Comparison of ENCODE assay signal across 30 cellular contexts in the genomic region with DNA sequence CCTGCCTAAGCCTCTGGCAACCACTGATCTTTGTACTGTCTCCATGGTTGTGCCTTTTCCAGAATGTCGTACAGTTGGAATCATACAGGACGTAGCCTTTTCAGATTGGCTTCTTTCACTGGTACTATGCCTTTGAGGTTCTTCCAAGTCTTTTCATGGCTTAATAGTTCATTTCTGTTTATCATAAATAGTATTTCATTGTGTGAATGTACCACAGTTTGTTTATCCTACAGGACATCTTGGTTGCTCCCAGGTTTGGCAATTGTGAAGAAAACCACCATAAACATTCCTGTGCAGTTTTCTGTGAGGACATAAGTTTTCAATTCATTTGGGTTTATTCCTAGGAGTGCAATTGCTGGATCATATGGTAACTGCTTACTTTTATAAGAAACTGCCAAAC.
"Had no signal": no experiment of that assay in that cellular context is flagged by ENCODE, and none has a peak within 500 bp of the region (broad histone marks: within the 10 kb centered on the region; RNA-seq: fewer than 3 reads in every experiment).

No MANE protein-coding gene starts in this region.

- DNase-seq: activated B cell treated with CpG ODN at 0.5 μM for 24 hours; activated CD4-positive, alpha-beta memory T cell treated with anti-CD3 and anti-CD28 coated beads for 36 hours; activated CD4-positive, alpha-beta T cell treated with anti-CD3 and anti-CD28 coated beads for 4 hours; activated CD4-positive, alpha-beta T cell treated with anti-CD3 and anti-CD28 coated beads, Interleukin-2, amount 10 ng/mL, durations not matched to agents 24 days and 14 days; activated CD4-positive, alpha-beta T cell treated with anti-CD3 and anti-CD28 coated beads, Interleukin-2, amount 50 U/mL, for 1 hour; activated CD4-positive, alpha-beta T cell treated with anti-CD3 and anti-CD28 coated beads, Interleukin-2, amount 50 U/mL, for 4 hours; activated CD4-positive, CD25-positive, alpha-beta regulatory T cell treated with anti-CD3 and anti-CD28 coated beads, Interleukin-2, amount 50 U/mL, for 72 hours; activated CD8-positive, alpha-beta memory T cell treated with anti-CD3 and anti-CD28 coated beads, Interleukin-2, amount 50 U/mL, for 4 hours; activated CD8-positive, alpha-beta T cell treated with anti-CD3 and anti-CD28 coated beads for 36 hours; activated effector memory CD4-positive, alpha-beta T cell treated with anti-CD3 and anti-CD28 coated beads, Interleukin-2, amount 50 U/mL, for 16 hours; activated gamma-delta T cell treated with Interleukin-2 at 50 U/mL for 16 hours; activated naive CD4-positive, alpha-beta T cell; activated naive CD4-positive, alpha-beta T cell treated with anti-CD3 and anti-CD28 coated beads for 36 hours; activated naive CD4-positive, alpha-beta T cell treated with anti-CD3 and anti-CD28 coated beads, Interleukin-2, amount 50 U/mL, for 16 hours; activated naive CD8-positive, alpha-beta T cell treated with anti-CD3 and anti-CD28 coated beads for 36 hours; activated T-cell treated with anti-CD3 and anti-CD28 coated beads for 4 hours; activated T-cell treated with anti-CD3 and anti-CD28 coated beads, Interleukin-2, amount 50 U/mL, for 1 hour; activated T-cell treated with anti-CD3 and anti-CD28 coated beads, Interleukin-2, amount 50 U/mL, for 4 hours; activated T-cell treated with anti-CD3 and anti-CD28 coated beads, Interleukin-2, amount 50 U/mL, for 72 hours; adrenal gland; amygdala; anterior cingulate cortex; caudate nucleus; cerebellar nuclear complex; T-helper 1 cell; T-helper 2 cell; T-helper 9 cell had no signal

- H3K36me3 ChIP-seq: adrenal gland, ascending aorta, cardiac muscle cell had no signal

- H3K27ac ChIP-seq: adrenal gland, ascending aorta, cardiac muscle cell, VCaP had no signal

- H3K27me3 ChIP-seq: adrenal gland, ascending aorta had no signal

- H3K4me1 ChIP-seq: adrenal gland had no signal

- H3K4me3 ChIP-seq: adrenal gland, ascending aorta, cardiac muscle cell had no signal
